In the genomic region with DNA sequence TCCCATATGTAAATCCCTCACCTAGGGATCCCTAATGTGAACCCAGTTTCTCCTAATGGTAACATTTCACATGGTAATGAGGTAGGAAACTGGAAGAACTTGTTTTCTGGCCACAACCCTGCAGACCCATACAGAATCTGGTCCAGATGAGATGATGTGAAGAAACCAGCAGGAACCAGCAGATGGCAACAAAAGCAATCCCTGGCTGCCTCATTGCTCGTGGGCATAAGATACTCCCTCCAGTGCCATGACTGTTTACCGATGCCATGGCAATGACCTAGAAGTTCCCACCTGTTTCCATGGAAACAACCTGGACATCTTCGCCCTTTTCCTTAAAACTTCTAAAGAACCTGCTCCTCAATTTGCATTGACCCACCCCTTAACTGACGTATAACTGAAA, we compare ENCODE assay signal across 10 cellular contexts. TPM values are rescaled to one million over a fixed set of nuclear protein-coding genes. Genes with fewer than 3 reads are reported as not detected.
DNase-seq lines count a peak whose midpoint lies in the region; ATAC-seq, FAIRE-seq and TF ChIP-seq lines count a peak whose summit lies in the region.
"Had no signal": no experiment of that assay in that cellular context is flagged by ENCODE, and none has a peak within 500 bp of the region (broad histone marks: within the 10 kb centered on the region; RNA-seq: fewer than 3 reads in every experiment).

No MANE protein-coding gene starts in this region.

- H4K20me1 ChIP-seq in OCI-LY7 (ENCODE audit: insufficient read depth, low read length) = no peaks in the 10 kb centered on the region

- DNase-seq in A549 (ENCODE audit: low read depth in 1 of 2, low spot score in 1 of 2) (peak in 1 of 2 experiments; percentile 54), OCI-LY7 (ENCODE audit: low spot score) (no peak), foreskin keratinocyte (peak; percentile 25 to 55), GF-D8 (lab: John Stamatoyannopoulos, UW) (no peak)
- DNase-seq: stimulated activated naive CD8-positive, alpha-beta T cell treated with anti-CD3 and anti-CD28 coated beads, Interleukin-15, amount 100 ng/mL, for 72 hours had no signal

- no peak for TF ChIP-seq RAD21 in A549 (conservative IDR thresholded peaks at IDR 0.05 in 1 of 2, IDR thresholded peaks at IDR 0.05 in 1 of 2)

- intact Hi-C loops in OCI-LY7 (cut with micrococcal nuclease; ENCODE audit: unreplicated experiment) = no loop called here

- no peaks in the 10 kb centered on the region for H3K36me3 ChIP-seq in OCI-LY7 (ENCODE audit: insufficient read depth, low read length)
- H3K36me3 ChIP-seq: prostate gland had no signal

- H3K4me2 ChIP-seq in A549 (no peak overlapping the region), OCI-LY7 (ENCODE audit: low read length) (no peak overlapping the region)

- ATAC-seq in A549 (peak; percentile 47 to 64; a peak in 3 of 6 replicates), foreskin keratinocyte (peak; percentile 41), GM18867 (IDR thresholded peaks at IDR 0.05; ENCODE audit: unreplicated experiment) (no peak), GM21619 (IDR thresholded peaks at IDR 0.05; ENCODE audit: unreplicated experiment) (no peak), HG02840 (IDR thresholded peaks at IDR 0.05; ENCODE audit: low FRiP score, unreplicated experiment) (no peak)
- ATAC-seq: stimulated activated naive CD8-positive, alpha-beta T cell treated with anti-CD3 and anti-CD28 coated beads, Interleukin-15, amount 100 ng/mL, for 72 hours had no signal

- H3K4me1 ChIP-seq in A549 = no peaks in the 10 kb centered on the region
- H3K4me1 ChIP-seq in OCI-LY7 (ENCODE audit: insufficient read depth, low read length, poor library complexity, severe bottlenecking) = peaks cover 6% of the 10 kb centered on the region
- no peaks in the 10 kb centered on the region for H3K4me1 ChIP-seq in foreskin keratinocyte
- H3K4me1 ChIP-seq: prostate gland had no signal

- WGBS in A549 (ENCODE audit: missing lambda C conversion rate) = 10% methylated on average over 4 of the region's 4 CpGs

- no peak for TF ChIP-seq CTCF in A549 (IDR thresholded peaks at IDR 0.05)
- TF ChIP-seq CTCF in GM12874 (IDR thresholded peaks at IDR 0.05; ENCODE audit: insufficient read depth, low read depth, low read length) = peak; percentile 29; the same call in 1 of the 2 replicates
- TF ChIP-seq CTCF in OCI-LY7 (conservative IDR thresholded peaks at IDR 0.05; ENCODE audit: low read length) = peak; percentile 59
- TF ChIP-seq CTCF in foreskin keratinocyte (conservative IDR thresholded peaks at IDR 0.05) = peak; percentile 59

- TF ChIP-seq EP300 in A549 (IDR thresholded peaks at IDR 0.05) = no peak

- H2AFZ ChIP-seq in OCI-LY7 (ENCODE audit: low read length) = no peak overlapping the region

- CTCF ChIA-PET in A549 (lab: Yijun Ruan, JAX) (no interaction called here), OCI-LY7 (lab: Charles Lee; ENCODE audit: unreplicated experiment) (no interaction called here)

- TF ChIP-seq POLR2A in A549 (IDR thresholded peaks at IDR 0.05; ENCODE audit: low read length) = no peak

- POLR2A ChIA-PET in A549 (lab: Yijun Ruan, JAX) (no interaction called here), OCI-LY7 (lab: Charles Lee) (no interaction called here)

- BruUV-seq in OCI-LY7 (replicated peaks; lab: Mats Ljungman, UMichigan) = no TSS peak

- no peaks in the 10 kb centered on the region for H3K27me3 ChIP-seq in foreskin keratinocyte

- H3K9me3 ChIP-seq in A549 = peaks cover 2% of the 10 kb centered on the region; the same call in 1 of the 3 replicates
- H3K9me3 ChIP-seq in OCI-LY7 (ENCODE audit: low read length) = no peaks in the 10 kb centered on the region
- H3K9me3 ChIP-seq: prostate gland had no signal

- no peak for FAIRE-seq in A549 (lab: Jason Lieb, UNC)

- no peaks in the 10 kb centered on the region for H3K79me2 ChIP-seq in OCI-LY7 (ENCODE audit: insufficient read depth, low read depth, low read length)

- H3K27ac ChIP-seq in A549 (no peak overlapping the region), OCI-LY7 (ENCODE audit: low read depth, low read length, poor library complexity, severe bottlenecking) (no peak overlapping the region), foreskin keratinocyte (no peak overlapping the region)
- H3K27ac ChIP-seq: prostate gland had no signal

- no peak overlapping the region for H3K4me3 ChIP-seq in A549
- H3K4me3 ChIP-seq in OCI-LY7 (ENCODE audit: low read depth, low read length, poor library complexity, severe bottlenecking) = no peak overlapping the region
- H3K4me3 ChIP-seq: prostate gland had no signal

- no peaks in the 10 kb centered on the region for H3K9me2 ChIP-seq in OCI-LY7 (ENCODE audit: insufficient read depth, low read length)

TF ChIP-seq in A549, 52 proteins besides CTCF, POLR2A, EP300 and RAD21 (continues in another document):
- TF ChIP-seq RNF2 (IDR thresholded peaks at IDR 0.05; ENCODE audit: borderline replicate concordance, low read depth) = no peak
- no peak for TF ChIP-seq ZC3H11A (IDR thresholded peaks at IDR 0.05)
- TF ChIP-seq HOXA7 (CRISPR knock-in tag; IDR thresholded peaks at IDR 0.05) = no peak
- TF ChIP-seq FOXS1 (CRISPR knock-in tag; IDR thresholded peaks at IDR 0.05) = no peak
- TF ChIP-seq, protein P1, sequence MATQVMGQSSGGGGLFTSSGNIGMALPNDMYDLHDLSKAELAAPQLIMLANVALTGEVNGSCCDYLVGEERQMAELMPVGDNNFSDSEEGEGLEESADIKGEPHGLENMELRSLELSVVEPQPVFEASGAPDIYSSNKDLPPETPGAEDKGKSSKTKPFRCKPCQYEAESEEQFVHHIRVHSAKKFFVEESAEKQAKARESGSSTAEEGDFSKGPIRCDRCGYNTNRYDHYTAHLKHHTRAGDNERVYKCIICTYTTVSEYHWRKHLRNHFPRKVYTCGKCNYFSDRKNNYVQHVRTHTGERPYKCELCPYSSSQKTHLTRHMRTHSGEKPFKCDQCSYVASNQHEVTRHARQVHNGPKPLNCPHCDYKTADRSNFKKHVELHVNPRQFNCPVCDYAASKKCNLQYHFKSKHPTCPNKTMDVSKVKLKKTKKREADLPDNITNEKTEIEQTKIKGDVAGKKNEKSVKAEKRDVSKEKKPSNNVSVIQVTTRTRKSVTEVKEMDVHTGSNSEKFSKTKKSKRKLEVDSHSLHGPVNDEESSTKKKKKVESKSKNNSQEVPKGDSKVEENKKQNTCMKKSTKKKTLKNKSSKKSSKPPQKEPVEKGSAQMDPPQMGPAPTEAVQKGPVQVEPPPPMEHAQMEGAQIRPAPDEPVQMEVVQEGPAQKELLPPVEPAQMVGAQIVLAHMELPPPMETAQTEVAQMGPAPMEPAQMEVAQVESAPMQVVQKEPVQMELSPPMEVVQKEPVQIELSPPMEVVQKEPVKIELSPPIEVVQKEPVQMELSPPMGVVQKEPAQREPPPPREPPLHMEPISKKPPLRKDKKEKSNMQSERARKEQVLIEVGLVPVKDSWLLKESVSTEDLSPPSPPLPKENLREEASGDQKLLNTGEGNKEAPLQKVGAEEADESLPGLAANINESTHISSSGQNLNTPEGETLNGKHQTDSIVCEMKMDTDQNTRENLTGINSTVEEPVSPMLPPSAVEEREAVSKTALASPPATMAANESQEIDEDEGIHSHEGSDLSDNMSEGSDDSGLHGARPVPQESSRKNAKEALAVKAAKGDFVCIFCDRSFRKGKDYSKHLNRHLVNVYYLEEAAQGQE (IDR thresholded peaks at IDR 0.05) = no peak
- no peak for TF ChIP-seq RFX5 (IDR thresholded peaks at IDR 0.05)
- TF ChIP-seq ZSCAN20 (CRISPR knock-in tag; IDR thresholded peaks at IDR 0.05) = no peak
- TF ChIP-seq JUNB (IDR thresholded peaks at IDR 0.05) = no peak
- no peak for TF ChIP-seq MAFK (IDR thresholded peaks at IDR 0.05; ENCODE audit: partially characterized antibody)

RNA-seq across cellular contexts. Expression of a gene that starts 1.4 kb away (rescaled TPM):
- not detected in 2 replicates for polyA plus RNA-seq in A549 (2011; rRNA removed)
- polyA plus RNA-seq in A549 (2012; cell fraction: cytosol; rRNA removed) = not detected in 2 replicates
- not detected in 2 replicates for polyA plus RNA-seq in A549 (2012; cell fraction: nucleus; rRNA removed)
- not detected in 3 replicates for polyA plus RNA-seq in A549 (2017; fragmentation: RNase III; extraction: RNeasy Plus Mini Kit Qiagen cat#74134 plus additional on column Dnase treatment)
- polyA minus RNA-seq in A549 (2011; rRNA and poly(A)+ RNA removed) = not detected in 2 replicates
- not detected in 2 replicates for total RNA-seq in OCI-LY7 (2014; rRNA removed; shearing (Covaris generic))
- not detected in 2 replicates for total RNA-seq in OCI-LY7 (2022)
- total RNA-seq in foreskin keratinocyte = not detected in 2 replicates
- not detected in 2 replicates for polyA plus RNA-seq in foreskin keratinocyte

RNA-seq across cellular contexts. Expression of a gene that starts 14.3 kb away (rescaled TPM):
- polyA plus RNA-seq in A549 (2011; rRNA removed) = not detected in 2 replicates
- polyA plus RNA-seq in A549 (2012; cell fraction: cytosol; rRNA removed) = not detected in 2 replicates
- not detected in 2 replicates for polyA plus RNA-seq in A549 (2012; cell fraction: nucleus; rRNA removed)
- not detected in 3 replicates for polyA plus RNA-seq in A549 (2017; fragmentation: RNase III; extraction: RNeasy Plus Mini Kit Qiagen cat#74134 plus additional on column Dnase treatment)
- not detected in 2 replicates for polyA minus RNA-seq in A549 (2011; rRNA and poly(A)+ RNA removed)
- not detected in 2 replicates for total RNA-seq in OCI-LY7 (2014; rRNA removed; shearing (Covaris generic))
- total RNA-seq in OCI-LY7 (2022) = not detected in 2 replicates
- not detected in 2 replicates for total RNA-seq in foreskin keratinocyte
- polyA plus RNA-seq in foreskin keratinocyte = not detected in 2 replicates

RNA-seq across cellular contexts. Expression of a gene that starts 16.8 kb away (rescaled TPM):
- not detected in 2 replicates for polyA plus RNA-seq in A549 (2011; rRNA removed)
- not detected in 2 replicates for polyA plus RNA-seq in A549 (2012; cell fraction: cytosol; rRNA removed)
- polyA plus RNA-seq in A549 (2012; cell fraction: nucleus; rRNA removed) = not detected in 2 replicates
- polyA plus RNA-seq in A549 (2017; fragmentation: RNase III; extraction: RNeasy Plus Mini Kit Qiagen cat#74134 plus additional on column Dnase treatment) = not detected in 3 replicates
- polyA minus RNA-seq in A549 (2011; rRNA and poly(A)+ RNA removed) = not detected in 2 replicates
- total RNA-seq in OCI-LY7 (2014; rRNA removed; shearing (Covaris generic)) = not detected in 2 replicates
- not detected in 2 replicates for total RNA-seq in OCI-LY7 (2022)
- not detected in 2 replicates for total RNA-seq in foreskin keratinocyte
- polyA plus RNA-seq in foreskin keratinocyte = not detected in 2 replicates

RNA-seq across cellular contexts. Expression of a gene that starts 46.8 kb away (rescaled TPM):
- polyA plus RNA-seq in A549 (2011; rRNA removed) (not detected in 2 replicates), A549 (2017; fragmentation: RNase III; extraction: RNeasy Plus Mini Kit Qiagen cat#74134 plus additional on column Dnase treatment) (not detected in 3 replicates), foreskin keratinocyte (not detected in 2 replicates)
- not detected in 2 replicates for polyA plus RNA-seq in A549 (2012; cell fraction: cytosol; rRNA removed)
- not detected in 2 replicates for polyA plus RNA-seq in A549 (2012; cell fraction: nucleus; rRNA removed)
- polyA minus RNA-seq in A549 (2011; rRNA and poly(A)+ RNA removed) = not detected in 2 replicates
- 3.3 and 3.7 TPM in 2 replicates for total RNA-seq in OCI-LY7 (2014; rRNA removed; shearing (Covaris generic))
- total RNA-seq in OCI-LY7 (2022) (3.9 and 4.6 TPM in 2 replicates), foreskin keratinocyte (not detected in 2 replicates)

Comparison
In these comparisons a context has a peak if more than half of its experiments do, and no peak if none do; other contexts are left out.
1. ATAC-seq: peak in A549 (2 of 2) and foreskin keratinocyte (single experiment); none in GM18867 (single experiment), GM21619 (single experiment) and HG02840 (single experiment).
2. DNase-seq: peak in foreskin keratinocyte (2 of 2); none in OCI-LY7 (single experiment) and GF-D8 (single experiment).